In the genomic region with DNA sequence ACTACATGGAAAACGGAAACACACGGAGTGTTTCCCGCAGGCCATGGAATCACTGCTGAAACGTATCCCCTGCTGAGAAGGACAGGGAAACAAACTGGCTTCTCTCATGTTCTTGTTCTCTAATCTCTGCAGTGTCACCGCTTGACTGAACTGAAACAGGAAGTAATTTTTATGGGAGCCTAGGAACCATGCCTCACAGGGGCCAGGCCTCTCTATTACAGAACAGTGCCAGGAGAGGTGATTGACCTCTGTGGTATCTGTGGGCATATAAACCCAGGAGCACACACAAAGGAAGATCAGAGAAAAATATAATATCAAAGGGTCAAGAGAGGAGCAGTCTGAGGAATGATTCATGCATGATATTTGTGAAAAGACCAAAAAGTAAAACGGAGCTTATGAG, we compare ENCODE assay signal across 1 cellular context.
TF ChIP-seq lines count a peak whose summit lies in the region.

No MANE protein-coding gene starts in this region.

TF ChIP-seq in WTC11, 78 proteins besides CTCF, POLR2A, EP300 and RAD21:
- TF ChIP-seq, protein P1, sequence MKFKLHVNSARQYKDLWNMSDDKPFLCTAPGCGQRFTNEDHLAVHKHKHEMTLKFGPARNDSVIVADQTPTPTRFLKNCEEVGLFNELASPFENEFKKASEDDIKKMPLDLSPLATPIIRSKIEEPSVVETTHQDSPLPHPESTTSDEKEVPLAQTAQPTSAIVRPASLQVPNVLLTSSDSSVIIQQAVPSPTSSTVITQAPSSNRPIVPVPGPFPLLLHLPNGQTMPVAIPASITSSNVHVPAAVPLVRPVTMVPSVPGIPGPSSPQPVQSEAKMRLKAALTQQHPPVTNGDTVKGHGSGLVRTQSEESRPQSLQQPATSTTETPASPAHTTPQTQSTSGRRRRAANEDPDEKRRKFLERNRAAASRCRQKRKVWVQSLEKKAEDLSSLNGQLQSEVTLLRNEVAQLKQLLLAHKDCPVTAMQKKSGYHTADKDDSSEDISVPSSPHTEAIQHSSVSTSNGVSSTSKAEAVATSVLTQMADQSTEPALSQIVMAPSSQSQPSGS (CRISPR knock-in tag; IDR thresholded peaks at IDR 0.05; ENCODE audit: borderline replicate concordance, low read depth) = no peak
- TF ChIP-seq OVOL2 (CRISPR knock-in tag; IDR thresholded peaks at IDR 0.05; ENCODE audit: borderline replicate concordance) = no peak
- TF ChIP-seq, protein P2, sequence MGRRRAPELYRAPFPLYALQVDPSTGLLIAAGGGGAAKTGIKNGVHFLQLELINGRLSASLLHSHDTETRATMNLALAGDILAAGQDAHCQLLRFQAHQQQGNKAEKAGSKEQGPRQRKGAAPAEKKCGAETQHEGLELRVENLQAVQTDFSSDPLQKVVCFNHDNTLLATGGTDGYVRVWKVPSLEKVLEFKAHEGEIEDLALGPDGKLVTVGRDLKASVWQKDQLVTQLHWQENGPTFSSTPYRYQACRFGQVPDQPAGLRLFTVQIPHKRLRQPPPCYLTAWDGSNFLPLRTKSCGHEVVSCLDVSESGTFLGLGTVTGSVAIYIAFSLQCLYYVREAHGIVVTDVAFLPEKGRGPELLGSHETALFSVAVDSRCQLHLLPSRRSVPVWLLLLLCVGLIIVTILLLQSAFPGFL (CRISPR knock-in tag; IDR thresholded peaks at IDR 0.05; ENCODE audit: borderline replicate concordance) = no peak
